ENCODE assay signal across 35 cellular contexts in genomic region chr1:171849245-171849898, GRCh38.
"Had no signal": no experiment of that assay in that cellular context is flagged by ENCODE, and none has a peak within 500 bp of the region (broad histone marks: within the 10 kb centered on the region; RNA-seq: fewer than 3 reads in every experiment).

No MANE protein-coding gene starts in this region.

- H3K9me3 ChIP-seq: MG63 had no signal

- H3K4me3 ChIP-seq: MG63 had no signal

- DNase-seq: Karpas-422, Kasumi-1, MG63, MM.1S, MV-4-11, NCI-H1048, NCI-H1092, NCI-H1092 treated with DMSO at 0.1 percent for 48 hours, NCI-H1105, NCI-H1105 treated with DMSO at 0.1 percent for 48 hours, NCI-H1417, NCI-H1417 treated with DMSO at 0.1 percent for 48 hours, NCI-H1436, NCI-H1436 treated with DMSO at 0.1 percent for 48 hours, NCI-H146, NCI-H1694, NCI-H1694 treated with DMSO at 0.1 percent for 48 hours, NCI-H187, NCI-H187 treated with DMSO at 0.1 percent for 48 hours, NCI-H1930, NCI-H2029, NCI-H2029 treated with DMSO at 0.1 percent for 48 hours, NCI-H2081, NCI-H2081 treated with DMSO at 0.1 percent for 48 hours, NCI-H2107, NCI-H2171, NCI-H2171 treated with DMSO at 0.1 percent for 48 hours, NCI-H2227 treated with DMSO at 0.1 percent for 48 hours, NCI-H226, NCI-H345, NCI-H446, NCI-H446 treated with DMSO at 0.1 percent for 48 hours, NCI-H510A, NCI-H510A treated with DMSO at 0.1 percent for 48 hours, NCI-H524 had no signal

- H3K36me3 ChIP-seq: MG63 had no signal
